In genomic region chr15:49986326-49986725, GRCh38 we compare ENCODE assay signal across 25 cellular contexts.
DNase-seq lines count a peak whose midpoint lies in the region; ATAC-seq, FAIRE-seq and TF ChIP-seq lines count a peak whose summit lies in the region.
"Had no signal": no experiment of that assay in that cellular context is flagged by ENCODE, and none has a peak within 500 bp of the region (broad histone marks: within the 10 kb centered on the region; RNA-seq: fewer than 3 reads in every experiment).

No MANE protein-coding gene starts in this region.

- DNase-seq in AG10803 (ENCODE audit: low read depth) (peak; percentile 15), stomach (no peak), MG63 (no peak), NCI-H187 treated with DMSO at 0.1 percent for 48 hours (lab: John Stamatoyannopoulos, UW) (no peak)
- DNase-seq: AML-193; CD4-positive, alpha-beta memory T cell; COR-L47; DMS53; NCI-H1092; NCI-H1417 treated with DMSO at 0.1 percent for 48 hours; NCI-H1930; NCI-H2107; NCI-H446; NCI-H524 treated with DMSO at 0.1 percent for 48 hours; NCI-H774; SIG-M5 had no signal

- no peak for TF ChIP-seq EP300 in stomach (IDR thresholded peaks at IDR 0.05)

- no peaks in the 10 kb centered on the region for H3K27me3 ChIP-seq in stomach
- no peaks in the 10 kb centered on the region for H3K27me3 ChIP-seq in MG63
- H3K27me3 ChIP-seq: BLaER1 treated with 17β-estradiol and CSF1 and Interleukin-3, amounts not matched to agents 10 nM and 100 nM had no signal

- H3K4me3 ChIP-seq in AG10803 (ENCODE audit: low read length) (no peak overlapping the region), stomach (no peak overlapping the region), MG63 (no peak overlapping the region)
- H3K4me3 ChIP-seq: BLaER1 treated with 17β-estradiol and CSF1 and Interleukin-3, amounts not matched to agents 10 nM and 100 nM; SK-N-MC had no signal

- H3K27ac ChIP-seq in stomach, result peak overlapping the region in 3 of 5 donors; percentile 16 to 55 (median 27)
- H3K27ac ChIP-seq: BLaER1 treated with 17β-estradiol and CSF1 and Interleukin-3, amounts not matched to agents 10 nM and 100 nM; SK-N-MC had no signal

- H3K27me3 Mint-ChIP-seq in nephron (ENCODE audit: low read depth), result no peaks in the 10 kb centered on the region
- H3K27me3 Mint-ChIP-seq: CD4-positive, alpha-beta memory T cell had no signal

- H3K36me3 ChIP-seq in stomach (no peaks in the 10 kb centered on the region), MG63 (no peaks in the 10 kb centered on the region)

- no peaks in the 10 kb centered on the region for H3K9me3 Mint-ChIP-seq in nephron
- H3K9me3 Mint-ChIP-seq: CD4-positive, alpha-beta memory T cell had no signal

- no peak for TF ChIP-seq POLR2A in stomach (IDR thresholded peaks at IDR 0.05)

- H3K4me1 Mint-ChIP-seq in nephron, result peaks cover 29% of the 10 kb centered on the region
- H3K4me1 Mint-ChIP-seq: CD4-positive, alpha-beta memory T cell had no signal

- no peaks in the 10 kb centered on the region for H3K9me3 ChIP-seq in stomach
- no peaks in the 10 kb centered on the region for H3K9me3 ChIP-seq in MG63
- H3K9me3 ChIP-seq: BLaER1 treated with 17β-estradiol and CSF1 and Interleukin-3, amounts not matched to agents 10 nM and 100 nM had no signal

- peak; percentile 88 for FAIRE-seq in endometrium (lab: Jason Lieb, UNC)
- FAIRE-seq: A204.1, GM18507, H54, RCC 7860 had no signal

- 45 to 76% (median 56%) methylated on average over 3 of the region's 3 CpGs for WGBS in stomach, 5 donors

- H3K4me3 Mint-ChIP-seq in nephron, result no peak overlapping the region
- H3K4me3 Mint-ChIP-seq: CD4-positive, alpha-beta memory T cell had no signal

- ATAC-seq in GM19467 (IDR thresholded peaks at IDR 0.05; ENCODE audit: unreplicated experiment), result no peak

- H3K27ac Mint-ChIP-seq in nephron, result peak overlapping the region; percentile 10 to 12 (median 11)
- H3K27ac Mint-ChIP-seq: CD4-positive, alpha-beta memory T cell had no signal

- H3K36me3 Mint-ChIP-seq in nephron (ENCODE audit: low read depth), result no peaks in the 10 kb centered on the region
- H3K36me3 Mint-ChIP-seq: CD4-positive, alpha-beta memory T cell had no signal

- peaks cover 0 to 35% (median 11%) of the 10 kb centered on the region in 4 donors for H3K4me1 ChIP-seq in stomach

- TF ChIP-seq CTCF in AG10803 (conservative IDR thresholded peaks at IDR 0.05; ENCODE audit: low read length) (no peak), nephron (IDR thresholded peaks at IDR 0.05; ENCODE audit: unreplicated experiment in 3 of 3) (no peak), stomach (IDR thresholded peaks at IDR 0.05) (no peak)

- intact Hi-C loops in stomach (cut with DNase I; ENCODE audit: low total_unique reads), result no loop called here
